In the genomic region with DNA sequence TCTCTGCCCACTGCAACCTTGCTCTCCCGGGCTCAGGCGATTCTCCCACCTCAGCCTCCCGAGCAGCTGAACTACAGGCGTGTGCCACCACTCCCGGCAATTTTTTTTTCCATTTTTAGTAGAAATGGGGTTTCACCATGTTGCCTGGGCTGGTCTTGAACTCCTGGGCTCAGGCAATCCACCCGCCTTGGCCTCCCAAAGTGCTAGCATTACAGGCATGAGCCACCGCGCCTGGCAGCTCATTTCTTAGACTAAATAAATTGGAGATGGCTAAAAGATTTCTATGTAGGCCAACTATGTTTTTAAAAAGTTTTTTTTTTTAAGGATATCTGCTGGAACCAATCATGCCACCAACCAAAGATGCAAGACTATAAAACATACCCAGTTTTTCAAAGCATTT, we compare ENCODE assay signal across 8 cellular contexts.
"Had no signal": no experiment of that assay in that cellular context is flagged by ENCODE, and none has a peak within 500 bp of the region (broad histone marks: within the 10 kb centered on the region; RNA-seq: fewer than 3 reads in every experiment).

No MANE protein-coding gene starts in this region.

- ATAC-seq: GM23338, HCT116 had no signal

- DNase-seq: GM23248, GOT3, H7, H9, HCEC 1CT, HFFc6 had no signal
